20 cellular contexts compared by ENCODE assay signal in the genomic region with DNA sequence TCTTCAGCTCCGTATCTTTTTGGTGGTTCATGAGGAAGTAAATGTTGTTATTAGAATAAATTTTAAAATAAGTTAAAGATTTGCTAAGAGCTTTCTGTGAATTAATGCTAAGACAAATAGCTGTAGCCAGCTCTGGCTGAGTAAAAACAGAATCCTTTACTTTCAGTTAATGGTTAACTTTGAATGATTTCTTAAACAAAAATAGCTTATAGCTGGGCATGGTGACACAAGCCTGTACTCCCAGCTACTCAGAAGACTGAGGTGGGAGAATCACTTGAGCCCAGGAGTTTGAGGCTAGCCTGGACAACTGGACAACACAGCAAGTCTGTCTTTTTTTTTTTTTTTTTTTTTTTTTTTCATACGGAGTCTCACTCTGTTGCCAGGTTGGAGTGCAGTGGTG. TPM values are rescaled to one million over a fixed set of nuclear protein-coding genes. Genes with fewer than 3 reads are reported as not detected.
DNase-seq lines count a peak whose midpoint lies in the region; ATAC-seq and FAIRE-seq lines count a peak whose summit lies in the region.
"Had no signal": no experiment of that assay in that cellular context is flagged by ENCODE, and none has a peak within 500 bp of the region (broad histone marks: within the 10 kb centered on the region; RNA-seq: fewer than 3 reads in every experiment).

No MANE protein-coding gene starts in this region.

- DNase-seq in Caki2 (ENCODE audit: low read depth) (peak; percentile 76), left lobe of liver (ENCODE audit: low spot score) (no peak), AML-193 (lab: John Stamatoyannopoulos, UW) (no peak), NAMALWA (ENCODE audit: low spot score) (no peak), urothelium cell line (ENCODE audit: low spot score) (no peak)
- DNase-seq in central memory CD4-positive, alpha-beta T cell: no peak
- DNase-seq: activated CD4-positive, CD25-positive, alpha-beta regulatory T cell treated with anti-CD3 and anti-CD28 coated beads, Interleukin-2, amount 50 U/mL, for 72 hours; activated CD8-positive, alpha-beta memory T cell treated with anti-CD3 and anti-CD28 coated beads, Interleukin-2, amount 50 U/mL, for 4 hours; activated naive CD4-positive, alpha-beta T cell treated with Interleukin-2 at 50 U/mL for 16 hours; H9; islet precursor cell; NCI-H1694; NCI-H345; ovary; small intestine; stimulated activated naive B cell treated with anti-CD40 and anti-IgM and Interleukin-4, amounts not matched to agents 10 μg/mL and 1 μg/mL and 100 μg/mL, for 72 hours; T-helper 2 cell; transverse colon had no signal

- no peak for FAIRE-seq in urothelium cell line (lab: Jason Lieb, UNC)

- ATAC-seq in GM21423 (IDR thresholded peaks at IDR 0.05; ENCODE audit: unreplicated experiment) (peak; percentile 74), HG03354 (IDR thresholded peaks at IDR 0.05; ENCODE audit: poor library complexity, severe bottlenecking, unreplicated experiment) (peak; percentile 79), left lobe of liver (peak; percentile 78)
- ATAC-seq: stimulated activated naive B cell treated with anti-CD40 and anti-IgM and Interleukin-4, amounts not matched to agents 10 μg/mL and 1 μg/mL and 100 μg/mL, for 72 hours had no signal

- in situ Hi-C loops in Caki2 (cut with HindIII; ENCODE audit: low pct_unique_long_range_greater_than_20kb, low sequenced_read_pairs): no loop called here

RNA-seq across cellular contexts. Expression of gene TCAIM, which starts 25.0 kb away (rescaled TPM):
- 28.7 and 31.9 TPM in 2 replicates for total RNA-seq in Caki2 (2014; rRNA removed; shearing (Covaris generic); ENCODE audit: low replicate concordance)
- total RNA-seq in left lobe of liver: 30.5 TPM
